Comparison of ENCODE assay signal across 8 cellular contexts in the genomic region with DNA sequence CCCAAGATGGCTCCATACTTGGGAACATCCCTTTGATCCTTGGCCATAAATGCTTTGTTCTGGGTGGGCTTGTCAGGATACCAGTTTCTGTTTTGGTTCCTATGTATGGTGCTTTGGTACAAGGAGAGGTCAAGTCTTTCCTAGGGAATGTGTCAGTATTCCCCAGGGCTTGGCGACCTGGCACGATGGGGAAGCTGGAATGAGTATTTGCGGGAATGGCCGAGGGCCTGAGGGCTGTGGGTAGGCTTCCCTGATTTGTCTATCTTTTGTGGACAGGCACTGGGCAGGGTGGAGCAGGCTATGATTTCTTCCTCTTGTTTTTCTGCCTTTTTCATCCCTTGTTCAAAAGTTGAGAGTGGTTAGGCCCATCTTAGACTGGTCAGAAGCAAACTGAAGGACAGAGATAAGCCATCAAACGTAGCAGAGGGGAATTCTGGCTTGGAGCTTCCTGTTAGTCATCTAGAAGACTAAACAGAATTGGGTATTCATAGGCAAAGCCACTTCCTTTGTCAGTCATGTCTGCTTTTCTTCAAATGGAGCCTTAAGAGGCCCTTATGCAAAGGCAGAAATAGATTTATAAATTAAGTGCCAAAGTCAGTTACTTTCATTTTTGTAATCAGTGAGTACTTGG. TPM values are rescaled to one million over a fixed set of nuclear protein-coding genes. Genes with fewer than 3 reads are reported as not detected.
DNase-seq lines count a peak whose midpoint lies in the region; ATAC-seq and TF ChIP-seq lines count a peak whose summit lies in the region.

No MANE protein-coding gene starts in this region.

- H3K27me3 ChIP-seq in RWPE2 (ENCODE audit: insufficient read depth, poor library complexity, severe bottlenecking) (no peaks in the 10 kb centered on the region), HAP-1 (ENCODE audit: low read depth) (no peaks in the 10 kb centered on the region)

- H3K27ac ChIP-seq in RWPE2 (ENCODE audit: poor library complexity, severe bottlenecking), result no peak overlapping the region

- H3K36me3 Mint-ChIP-seq in activated T-cell treated with anti-CD3 and anti-CD28 coated beads, Interleukin-2, amount 50 U/mL, for 24 hours (ENCODE audit: low read depth), result peaks cover 94% of the 10 kb centered on the region
- peaks cover 0 to 7% (median 0%) of the 10 kb centered on the region in 3 donors for H3K36me3 Mint-ChIP-seq in immature natural killer cell

- peaks cover 100% of the 10 kb centered on the region for H3K4me1 Mint-ChIP-seq in activated T-cell treated with anti-CD3 and anti-CD28 coated beads, Interleukin-2, amount 50 U/mL, for 24 hours (ENCODE audit: low read depth)
- peaks cover 100% of the 10 kb centered on the region in 2 donors for H3K4me1 Mint-ChIP-seq in immature natural killer cell

- no peaks in the 10 kb centered on the region for H3K36me3 ChIP-seq in RWPE2 (ENCODE audit: low read depth)
- H3K36me3 ChIP-seq in HAP-1 (replicated peaks), result no peaks in the 10 kb centered on the region

- in situ Hi-C loops in HAP-1 (cut with MboI; ENCODE audit: low sequenced_read_pairs), result no loop called here

- peak overlapping the region; percentile 59 for H3K4me3 Mint-ChIP-seq in activated T-cell treated with anti-CD3 and anti-CD28 coated beads, Interleukin-2, amount 50 U/mL, for 24 hours
- peak overlapping the region; percentile 50 to 81 (median 64) for H3K4me3 Mint-ChIP-seq in immature natural killer cell

- H3K4me1 ChIP-seq in RWPE2 (ENCODE audit: insufficient read depth, poor library complexity, severe bottlenecking) (no peaks in the 10 kb centered on the region), HAP-1 (no peaks in the 10 kb centered on the region)

- H3K27ac Mint-ChIP-seq in activated T-cell treated with anti-CD3 and anti-CD28 coated beads, Interleukin-2, amount 50 U/mL, for 24 hours, result peak overlapping the region; percentile 95
- H3K27ac Mint-ChIP-seq in immature natural killer cell, result peak overlapping the region; percentile 84 to 94 (median 89)

- no peak for DNase-seq in activated T-cell treated with anti-CD3 and anti-CD28 coated beads, Interleukin-2, amount 50 U/mL, for 24 hours
- DNase-seq in activated T-cell treated with anti-CD3 and anti-CD28 coated beads for 4 hours (no peak), RWPE2 (ENCODE audit: low spot score) (no peak), immature natural killer cell (no peak), NCI-H446 treated with DMSO at 0.1 percent for 48 hours (lab: John Stamatoyannopoulos, UW) (no peak), NCI-H526 (lab: John Stamatoyannopoulos, UW) (no peak), HAP-1 (ENCODE audit: low spot score in 2 of 2) (no peak)

- H3K4me3 ChIP-seq in RWPE2 (ENCODE audit: severe bottlenecking) (no peak overlapping the region), HAP-1 (no peak overlapping the region)

- H3K27me3 Mint-ChIP-seq in activated T-cell treated with anti-CD3 and anti-CD28 coated beads, Interleukin-2, amount 50 U/mL, for 24 hours, result no peaks in the 10 kb centered on the region
- H3K27me3 Mint-ChIP-seq in immature natural killer cell (ENCODE audit: low read depth in 3 of 3), result no peaks in the 10 kb centered on the region

- TF ChIP-seq CTCF in RWPE2 (IDR thresholded peaks at IDR 0.05; ENCODE audit: poor library complexity, severe bottlenecking), result no peak

- no peaks in the 10 kb centered on the region for H3K9me3 Mint-ChIP-seq in activated T-cell treated with anti-CD3 and anti-CD28 coated beads, Interleukin-2, amount 50 U/mL, for 24 hours
- no peaks in the 10 kb centered on the region for H3K9me3 Mint-ChIP-seq in immature natural killer cell

- ATAC-seq in HG02870 (IDR thresholded peaks at IDR 0.05; ENCODE audit: unreplicated experiment), result peak; percentile 45
- ATAC-seq in RWPE2 (ENCODE audit: low read depth), result peak; percentile 75

- H3K9me3 ChIP-seq in RWPE2 (ENCODE audit: severe bottlenecking) (no peaks in the 10 kb centered on the region), HAP-1 (no peaks in the 10 kb centered on the region)

RNA-seq across cellular contexts. Expression of a gene that starts 13.7 kb away (rescaled TPM):
- 100 to 1,000 TPM in 1 of 3 donors, 10 to 100 TPM in 2; 42.4 to 121 (median 48.9) TPM for polyA plus RNA-seq in immature natural killer cell
